ENCODE assay signal across 1 cellular context in the genomic region with DNA sequence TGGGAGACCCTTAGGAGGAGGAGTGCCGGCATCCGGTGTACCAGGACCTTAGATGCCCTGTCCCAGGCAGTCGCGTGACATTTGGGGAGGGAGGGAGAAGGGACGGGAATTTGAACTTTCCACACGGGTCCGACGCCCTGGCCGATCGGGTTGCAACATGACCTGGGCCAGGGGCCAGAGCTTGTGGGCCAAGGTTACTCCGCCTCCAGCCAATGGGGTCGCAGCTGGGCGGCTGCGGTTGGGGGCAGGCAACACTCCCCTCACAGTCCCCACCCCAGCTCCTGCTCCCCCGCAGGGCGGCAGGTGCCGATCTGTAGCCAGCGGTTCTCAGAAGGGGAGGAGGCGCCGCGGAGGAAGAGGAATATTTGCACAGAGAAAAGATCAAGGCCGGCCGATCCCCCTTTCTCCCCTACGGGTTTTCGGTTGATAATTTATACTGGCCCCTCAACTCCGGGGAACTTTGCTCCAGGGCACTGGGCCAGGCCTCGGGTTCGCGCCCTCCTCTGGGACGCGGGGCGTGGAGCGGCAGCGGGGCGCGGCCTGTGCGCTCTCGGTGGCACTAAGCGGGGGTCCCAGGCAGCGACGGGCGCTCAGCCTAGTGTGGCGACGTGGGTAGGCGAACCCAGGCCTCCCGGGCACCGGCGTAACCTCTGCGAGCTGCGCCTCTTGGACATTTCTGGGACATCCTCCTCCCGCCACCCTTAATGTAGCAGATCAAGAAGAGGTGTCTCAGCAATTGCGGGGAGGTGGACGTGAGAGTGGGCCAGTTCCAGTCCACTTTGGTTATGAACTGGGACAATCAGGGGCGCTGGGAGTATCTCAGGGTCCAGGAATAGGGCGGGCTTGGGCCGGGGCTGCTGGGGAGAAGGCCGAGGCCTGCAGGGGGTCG.
A peak's percentile ranks its signal among the peaks of the same experiment; 100 is the strongest.
TF ChIP-seq lines count a peak whose summit lies in the region.

No MANE protein-coding gene starts in this region.

TF ChIP-seq in HepG2, 621 proteins besides CTCF, POLR2A, EP300 and RAD21 (continued from another document and continues in another):
- TF ChIP-seq, protein P1, sequence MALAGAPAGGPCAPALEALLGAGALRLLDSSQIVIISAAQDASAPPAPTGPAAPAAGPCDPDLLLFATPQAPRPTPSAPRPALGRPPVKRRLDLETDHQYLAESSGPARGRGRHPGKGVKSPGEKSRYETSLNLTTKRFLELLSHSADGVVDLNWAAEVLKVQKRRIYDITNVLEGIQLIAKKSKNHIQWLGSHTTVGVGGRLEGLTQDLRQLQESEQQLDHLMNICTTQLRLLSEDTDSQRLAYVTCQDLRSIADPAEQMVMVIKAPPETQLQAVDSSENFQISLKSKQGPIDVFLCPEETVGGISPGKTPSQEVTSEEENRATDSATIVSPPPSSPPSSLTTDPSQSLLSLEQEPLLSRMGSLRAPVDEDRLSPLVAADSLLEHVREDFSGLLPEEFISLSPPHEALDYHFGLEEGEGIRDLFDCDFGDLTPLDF (CRISPR knock-in tag; IDR thresholded peaks at IDR 0.05) = peak; percentile 83
- TF ChIP-seq ZSCAN12 (CRISPR knock-in tag; IDR thresholded peaks at IDR 0.05) (no peak), ZNF703 (CRISPR knock-in tag; IDR thresholded peaks at IDR 0.05; ENCODE audit: borderline replicate concordance) (no peak), ADNP (CRISPR knock-in tag; IDR thresholded peaks at IDR 0.05) (no peak), ZNF549 (CRISPR knock-in tag; IDR thresholded peaks at IDR 0.05) (no peak), SCMH1 (CRISPR knock-in tag; IDR thresholded peaks at IDR 0.05; ENCODE audit: borderline replicate concordance) (no peak), MBNL3 (CRISPR knock-in tag; conservative IDR thresholded peaks at IDR 0.05) (no peak), RBFOX2 (IDR thresholded peaks at IDR 0.05; ENCODE audit: low read depth, low read length) (peak; percentile 100), NR2C2 (CRISPR knock-in tag; IDR thresholded peaks at IDR 0.05; ENCODE audit: borderline replicate concordance) (peak; percentile 91), ZBTB1 (CRISPR knock-in tag; IDR thresholded peaks at IDR 0.05; ENCODE audit: borderline replicate concordance) (no peak), MIXL1 (CRISPR knock-in tag; IDR thresholded peaks at IDR 0.05) (no peak; the same call in 1 of the 2 replicates), HOXA3 (CRISPR knock-in tag; IDR thresholded peaks at IDR 0.05) (peak; percentile 87), ZNF264 (CRISPR knock-in tag; IDR thresholded peaks at IDR 0.05) (peak; percentile 97), ZNF329 (CRISPR knock-in tag; IDR thresholded peaks at IDR 0.05; ENCODE audit: low read depth) (peak; percentile 28), KLF15 (CRISPR knock-in tag; IDR thresholded peaks at IDR 0.05; ENCODE audit: borderline replicate concordance) (peak; percentile 28; the same call in 1 of the 2 replicates), NR2F6 (IDR thresholded peaks at IDR 0.05) (peak; percentile 95), NR2F6 (CRISPR knock-in tag; IDR thresholded peaks at IDR 0.05) (peak; percentile 97), ZNF101 (CRISPR knock-in tag; IDR thresholded peaks at IDR 0.05; ENCODE audit: borderline replicate concordance, low read depth) (peak; percentile 32; the same call in 1 of the 2 replicates), MIER3 (CRISPR knock-in tag; IDR thresholded peaks at IDR 0.05; ENCODE audit: borderline replicate concordance) (peak; percentile 85; the same call in 1 of the 2 replicates), POLR2AphosphoS2 (IDR thresholded peaks at IDR 0.05; ENCODE audit: low read depth, low read length) (no peak), SKI (IDR thresholded peaks at IDR 0.05; ENCODE audit: partially characterized antibody) (peak; percentile 74), SP1 (IDR thresholded peaks at IDR 0.05) (no peak), SP1 (CRISPR knock-in tag; IDR thresholded peaks at IDR 0.05) (peak; percentile 60), TEAD3 (CRISPR knock-in tag; optimal IDR thresholded peaks at IDR 0.05; ENCODE audit: borderline replicate concordance) (peak; percentile 86), ZSCAN31 (CRISPR knock-in tag; IDR thresholded peaks at IDR 0.05; ENCODE audit: low read depth) (peak; percentile 84), THYN1 (CRISPR knock-in tag; IDR thresholded peaks at IDR 0.05; ENCODE audit: borderline replicate concordance, low read depth) (no peak; the same call in 1 of the 2 replicates), ZNF256 (CRISPR knock-in tag; conservative IDR thresholded peaks at IDR 0.05) (0 out of 2 replicates have a peak, but pooled peaks have one; percentile 8), RCOR2 (CRISPR knock-in tag; IDR thresholded peaks at IDR 0.05) (peak; percentile 74), GTF2F1 (IDR thresholded peaks at IDR 0.05; ENCODE audit: low read length) (no peak), KLF12 (CRISPR knock-in tag; IDR thresholded peaks at IDR 0.05; ENCODE audit: borderline replicate concordance) (no peak), ZC3H4 (CRISPR knock-in tag; IDR thresholded peaks at IDR 0.05; ENCODE audit: borderline replicate concordance) (peak; percentile 64; the same call in 1 of the 2 replicates), ZNF775 (CRISPR knock-in tag; IDR thresholded peaks at IDR 0.05; ENCODE audit: borderline replicate concordance) (peak; percentile 38; the same call in 1 of the 2 replicates)
- TF ChIP-seq, protein P2, sequence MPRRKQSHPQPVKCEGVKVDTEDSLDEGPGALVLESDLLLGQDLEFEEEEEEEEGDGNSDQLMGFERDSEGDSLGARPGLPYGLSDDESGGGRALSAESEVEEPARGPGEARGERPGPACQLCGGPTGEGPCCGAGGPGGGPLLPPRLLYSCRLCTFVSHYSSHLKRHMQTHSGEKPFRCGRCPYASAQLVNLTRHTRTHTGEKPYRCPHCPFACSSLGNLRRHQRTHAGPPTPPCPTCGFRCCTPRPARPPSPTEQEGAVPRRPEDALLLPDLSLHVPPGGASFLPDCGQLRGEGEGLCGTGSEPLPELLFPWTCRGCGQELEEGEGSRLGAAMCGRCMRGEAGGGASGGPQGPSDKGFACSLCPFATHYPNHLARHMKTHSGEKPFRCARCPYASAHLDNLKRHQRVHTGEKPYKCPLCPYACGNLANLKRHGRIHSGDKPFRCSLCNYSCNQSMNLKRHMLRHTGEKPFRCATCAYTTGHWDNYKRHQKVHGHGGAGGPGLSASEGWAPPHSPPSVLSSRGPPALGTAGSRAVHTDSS (CRISPR knock-in tag; conservative IDR thresholded peaks at IDR 0.05) = no peak
- TF ChIP-seq, protein P3, sequence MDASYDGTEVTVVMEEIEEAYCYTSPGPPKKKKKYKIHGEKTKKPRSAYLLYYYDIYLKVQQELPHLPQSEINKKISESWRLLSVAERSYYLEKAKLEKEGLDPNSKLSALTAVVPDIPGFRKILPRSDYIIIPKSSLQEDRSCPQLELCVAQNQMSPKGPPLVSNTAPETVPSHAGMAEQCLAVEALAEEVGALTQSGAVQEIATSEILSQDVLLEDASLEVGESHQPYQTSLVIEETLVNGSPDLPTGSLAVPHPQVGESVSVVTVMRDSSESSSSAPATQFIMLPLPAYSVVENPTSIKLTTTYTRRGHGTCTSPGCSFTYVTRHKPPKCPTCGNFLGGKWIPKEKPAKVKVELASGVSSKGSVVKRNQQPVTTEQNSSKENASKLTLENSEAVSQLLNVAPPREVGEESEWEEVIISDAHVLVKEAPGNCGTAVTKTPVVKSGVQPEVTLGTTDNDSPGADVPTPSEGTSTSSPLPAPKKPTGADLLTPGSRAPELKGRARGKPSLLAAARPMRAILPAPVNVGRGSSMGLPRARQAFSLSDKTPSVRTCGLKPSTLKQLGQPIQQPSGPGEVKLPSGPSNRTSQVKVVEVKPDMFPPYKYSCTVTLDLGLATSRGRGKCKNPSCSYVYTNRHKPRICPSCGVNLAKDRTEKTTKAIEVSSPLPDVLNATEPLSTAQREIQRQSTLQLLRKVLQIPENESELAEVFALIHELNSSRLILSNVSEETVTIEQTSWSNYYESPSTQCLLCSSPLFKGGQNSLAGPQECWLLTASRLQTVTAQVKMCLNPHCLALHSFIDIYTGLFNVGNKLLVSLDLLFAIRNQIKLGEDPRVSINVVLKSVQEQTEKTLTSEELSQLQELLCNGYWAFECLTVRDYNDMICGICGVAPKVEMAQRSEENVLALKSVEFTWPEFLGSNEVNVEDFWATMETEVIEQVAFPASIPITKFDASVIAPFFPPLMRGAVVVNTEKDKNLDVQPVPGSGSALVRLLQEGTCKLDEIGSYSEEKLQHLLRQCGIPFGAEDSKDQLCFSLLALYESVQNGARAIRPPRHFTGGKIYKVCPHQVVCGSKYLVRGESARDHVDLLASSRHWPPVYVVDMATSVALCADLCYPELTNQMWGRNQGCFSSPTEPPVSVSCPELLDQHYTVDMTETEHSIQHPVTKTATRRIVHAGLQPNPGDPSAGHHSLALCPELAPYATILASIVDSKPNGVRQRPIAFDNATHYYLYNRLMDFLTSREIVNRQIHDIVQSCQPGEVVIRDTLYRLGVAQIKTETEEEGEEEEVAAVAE (CRISPR knock-in tag; IDR thresholded peaks at IDR 0.05; ENCODE audit: borderline replicate concordance) = peak; percentile 38; the same call in 1 of the 2 replicates
- TF ChIP-seq, protein P4, sequence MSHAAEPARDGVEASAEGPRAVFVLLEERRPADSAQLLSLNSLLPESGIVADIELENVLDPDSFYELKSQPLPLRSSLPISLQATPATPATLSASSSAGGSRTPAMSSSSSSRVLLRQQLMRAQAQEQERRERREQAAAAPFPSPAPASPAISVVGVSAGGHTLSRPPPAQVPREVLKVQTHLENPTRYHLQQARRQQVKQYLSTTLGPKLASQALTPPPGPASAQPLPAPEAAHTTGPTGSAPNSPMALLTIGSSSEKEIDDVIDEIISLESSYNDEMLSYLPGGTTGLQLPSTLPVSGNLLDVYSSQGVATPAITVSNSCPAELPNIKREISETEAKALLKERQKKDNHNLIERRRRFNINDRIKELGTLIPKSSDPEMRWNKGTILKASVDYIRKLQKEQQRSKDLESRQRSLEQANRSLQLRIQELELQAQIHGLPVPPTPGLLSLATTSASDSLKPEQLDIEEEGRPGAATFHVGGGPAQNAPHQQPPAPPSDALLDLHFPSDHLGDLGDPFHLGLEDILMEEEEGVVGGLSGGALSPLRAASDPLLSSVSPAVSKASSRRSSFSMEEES (CRISPR knock-in tag; IDR thresholded peaks at IDR 0.05) = peak; percentile 97
- TF ChIP-seq, protein P5, sequence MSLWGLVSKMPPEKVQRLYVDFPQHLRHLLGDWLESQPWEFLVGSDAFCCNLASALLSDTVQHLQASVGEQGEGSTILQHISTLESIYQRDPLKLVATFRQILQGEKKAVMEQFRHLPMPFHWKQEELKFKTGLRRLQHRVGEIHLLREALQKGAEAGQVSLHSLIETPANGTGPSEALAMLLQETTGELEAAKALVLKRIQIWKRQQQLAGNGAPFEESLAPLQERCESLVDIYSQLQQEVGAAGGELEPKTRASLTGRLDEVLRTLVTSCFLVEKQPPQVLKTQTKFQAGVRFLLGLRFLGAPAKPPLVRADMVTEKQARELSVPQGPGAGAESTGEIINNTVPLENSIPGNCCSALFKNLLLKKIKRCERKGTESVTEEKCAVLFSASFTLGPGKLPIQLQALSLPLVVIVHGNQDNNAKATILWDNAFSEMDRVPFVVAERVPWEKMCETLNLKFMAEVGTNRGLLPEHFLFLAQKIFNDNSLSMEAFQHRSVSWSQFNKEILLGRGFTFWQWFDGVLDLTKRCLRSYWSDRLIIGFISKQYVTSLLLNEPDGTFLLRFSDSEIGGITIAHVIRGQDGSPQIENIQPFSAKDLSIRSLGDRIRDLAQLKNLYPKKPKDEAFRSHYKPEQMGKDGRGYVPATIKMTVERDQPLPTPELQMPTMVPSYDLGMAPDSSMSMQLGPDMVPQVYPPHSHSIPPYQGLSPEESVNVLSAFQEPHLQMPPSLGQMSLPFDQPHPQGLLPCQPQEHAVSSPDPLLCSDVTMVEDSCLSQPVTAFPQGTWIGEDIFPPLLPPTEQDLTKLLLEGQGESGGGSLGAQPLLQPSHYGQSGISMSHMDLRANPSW (CRISPR knock-in tag; IDR thresholded peaks at IDR 0.05; ENCODE audit: borderline replicate concordance) = no peak; the same call in 1 of the 2 replicates
- TF ChIP-seq, protein P6, sequence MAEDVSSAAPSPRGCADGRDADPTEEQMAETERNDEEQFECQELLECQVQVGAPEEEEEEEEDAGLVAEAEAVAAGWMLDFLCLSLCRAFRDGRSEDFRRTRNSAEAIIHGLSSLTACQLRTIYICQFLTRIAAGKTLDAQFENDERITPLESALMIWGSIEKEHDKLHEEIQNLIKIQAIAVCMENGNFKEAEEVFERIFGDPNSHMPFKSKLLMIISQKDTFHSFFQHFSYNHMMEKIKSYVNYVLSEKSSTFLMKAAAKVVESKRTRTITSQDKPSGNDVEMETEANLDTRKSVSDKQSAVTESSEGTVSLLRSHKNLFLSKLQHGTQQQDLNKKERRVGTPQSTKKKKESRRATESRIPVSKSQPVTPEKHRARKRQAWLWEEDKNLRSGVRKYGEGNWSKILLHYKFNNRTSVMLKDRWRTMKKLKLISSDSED (CRISPR knock-in tag; IDR thresholded peaks at IDR 0.05) = no peak
- TF ChIP-seq, protein P7, sequence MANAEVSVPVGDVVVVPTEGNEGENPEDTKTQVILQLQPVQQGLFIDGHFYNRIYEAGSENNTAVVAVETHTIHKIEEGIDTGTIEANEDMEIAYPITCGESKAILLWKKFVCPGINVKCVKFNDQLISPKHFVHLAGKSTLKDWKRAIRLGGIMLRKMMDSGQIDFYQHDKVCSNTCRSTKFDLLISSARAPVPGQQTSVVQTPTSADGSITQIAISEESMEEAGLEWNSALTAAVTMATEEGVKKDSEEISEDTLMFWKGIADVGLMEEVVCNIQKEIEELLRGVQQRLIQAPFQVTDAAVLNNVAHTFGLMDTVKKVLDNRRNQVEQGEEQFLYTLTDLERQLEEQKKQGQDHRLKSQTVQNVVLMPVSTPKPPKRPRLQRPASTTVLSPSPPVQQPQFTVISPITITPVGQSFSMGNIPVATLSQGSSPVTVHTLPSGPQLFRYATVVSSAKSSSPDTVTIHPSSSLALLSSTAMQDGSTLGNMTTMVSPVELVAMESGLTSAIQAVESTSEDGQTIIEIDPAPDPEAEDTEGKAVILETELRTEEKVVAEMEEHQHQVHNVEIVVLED (CRISPR knock-in tag; IDR thresholded peaks at IDR 0.05; ENCODE audit: borderline replicate concordance) = peak; percentile 42; the same call in 1 of the 2 replicates
- TF ChIP-seq, protein P8, sequence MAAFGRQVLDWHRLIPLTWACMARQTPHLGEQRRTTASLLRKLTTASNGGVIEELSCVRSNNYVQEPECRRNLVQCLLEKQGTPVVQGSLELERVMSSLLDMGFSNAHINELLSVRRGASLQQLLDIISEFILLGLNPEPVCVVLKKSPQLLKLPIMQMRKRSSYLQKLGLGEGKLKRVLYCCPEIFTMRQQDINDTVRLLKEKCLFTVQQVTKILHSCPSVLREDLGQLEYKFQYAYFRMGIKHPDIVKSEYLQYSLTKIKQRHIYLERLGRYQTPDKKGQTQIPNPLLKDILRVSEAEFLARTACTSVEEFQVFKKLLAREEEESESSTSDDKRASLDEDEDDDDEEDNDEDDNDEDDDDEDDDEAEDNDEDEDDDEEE (CRISPR knock-in tag; IDR thresholded peaks at IDR 0.05) = peak; percentile 76; the same call in 1 of the 2 replicates
- TF ChIP-seq, protein P9, sequence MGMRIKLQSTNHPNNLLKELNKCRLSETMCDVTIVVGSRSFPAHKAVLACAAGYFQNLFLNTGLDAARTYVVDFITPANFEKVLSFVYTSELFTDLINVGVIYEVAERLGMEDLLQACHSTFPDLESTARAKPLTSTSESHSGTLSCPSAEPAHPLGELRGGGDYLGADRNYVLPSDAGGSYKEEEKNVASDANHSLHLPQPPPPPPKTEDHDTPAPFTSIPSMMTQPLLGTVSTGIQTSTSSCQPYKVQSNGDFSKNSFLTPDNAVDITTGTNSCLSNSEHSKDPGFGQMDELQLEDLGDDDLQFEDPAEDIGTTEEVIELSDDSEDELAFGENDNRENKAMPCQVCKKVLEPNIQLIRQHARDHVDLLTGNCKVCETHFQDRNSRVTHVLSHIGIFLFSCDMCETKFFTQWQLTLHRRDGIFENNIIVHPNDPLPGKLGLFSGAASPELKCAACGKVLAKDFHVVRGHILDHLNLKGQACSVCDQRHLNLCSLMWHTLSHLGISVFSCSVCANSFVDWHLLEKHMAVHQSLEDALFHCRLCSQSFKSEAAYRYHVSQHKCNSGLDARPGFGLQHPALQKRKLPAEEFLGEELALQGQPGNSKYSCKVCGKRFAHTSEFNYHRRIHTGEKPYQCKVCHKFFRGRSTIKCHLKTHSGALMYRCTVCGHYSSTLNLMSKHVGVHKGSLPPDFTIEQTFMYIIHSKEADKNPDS (CRISPR knock-in tag; IDR thresholded peaks at IDR 0.05) = peak; percentile 94
